ENCODE assay signal across 1 cellular context in genomic region chr4:2813446-2814405, GRCh38.
TF ChIP-seq lines count a peak whose summit lies in the region.

No MANE protein-coding gene starts in this region.

TF ChIP-seq in GM12878, 131 proteins besides CTCF, POLR2A, EP300 and RAD21:
- TF ChIP-seq POLR2AphosphoS2 (IDR thresholded peaks at IDR 0.05; ENCODE audit: low read depth, low read length) (0 out of 2 replicates have a peak, but pooled peaks have one; percentile 25), POU2F2 (IDR thresholded peaks at IDR 0.05; ENCODE audit: borderline replicate concordance, low read depth, low read length) (peak; percentile 70; the same call in 1 of the 3 replicates), MYB (IDR thresholded peaks at IDR 0.05; ENCODE audit: borderline replicate concordance, low read depth, low read length) (no peak), BHLHE40 (IDR thresholded peaks at IDR 0.05; ENCODE audit: borderline replicate concordance in 1 of 2, low read depth in 2 of 2, low read length in 1 of 2) (peak; percentile 55 to 73; a peak in 3 of 4 replicates), NR2F1 (conservative IDR thresholded peaks at IDR 0.05) (peak; percentile 67), RUNX3 (IDR thresholded peaks at IDR 0.05; ENCODE audit: low read length) (peak; percentile 68), RELA (IDR thresholded peaks at IDR 0.05; ENCODE audit: borderline replicate concordance, partially characterized antibody) (no peak), ZNF217 (IDR thresholded peaks at IDR 0.05) (no peak)
- TF ChIP-seq, protein P1, sequence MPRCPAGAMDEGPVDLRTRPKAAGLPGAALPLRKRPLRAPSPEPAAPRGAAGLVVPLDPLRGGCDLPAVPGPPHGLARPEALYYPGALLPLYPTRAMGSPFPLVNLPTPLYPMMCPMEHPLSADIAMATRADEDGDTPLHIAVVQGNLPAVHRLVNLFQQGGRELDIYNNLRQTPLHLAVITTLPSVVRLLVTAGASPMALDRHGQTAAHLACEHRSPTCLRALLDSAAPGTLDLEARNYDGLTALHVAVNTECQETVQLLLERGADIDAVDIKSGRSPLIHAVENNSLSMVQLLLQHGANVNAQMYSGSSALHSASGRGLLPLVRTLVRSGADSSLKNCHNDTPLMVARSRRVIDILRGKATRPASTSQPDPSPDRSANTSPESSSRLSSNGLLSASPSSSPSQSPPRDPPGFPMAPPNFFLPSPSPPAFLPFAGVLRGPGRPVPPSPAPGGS (IDR thresholded peaks at IDR 0.05; ENCODE audit: borderline replicate concordance, insufficient read depth, low read depth, low read length, poor library complexity, severe bottlenecking): peak; percentile 92
